Comparison of ENCODE assay signal across 17 cellular contexts in genomic region chr9:129362287-129363098, GRCh38.
DNase-seq lines count a peak whose midpoint lies in the region; ATAC-seq, FAIRE-seq and TF ChIP-seq lines count a peak whose summit lies in the region.
"Had no signal": no experiment of that assay in that cellular context is flagged by ENCODE, and none has a peak within 500 bp of the region (broad histone marks: within the 10 kb centered on the region; RNA-seq: fewer than 3 reads in every experiment).

No MANE protein-coding gene starts in this region.

- no peak overlapping the region for H2AFZ ChIP-seq in K562 (ENCODE audit: low read depth, low read length)

- H3K4me2 ChIP-seq in K562 (ENCODE audit: insufficient read depth, low read length), result no peak overlapping the region

- no peak overlapping the region for H3K4me3 Mint-ChIP-seq in T-helper 17 cell
- H3K4me3 Mint-ChIP-seq: activated CD8-positive, alpha-beta memory T cell treated with anti-CD3 and anti-CD28 coated beads, Interleukin-2, amount 10 ng/mL, durations not matched to agents 7 days and 5 days; stimulated activated naive B cell treated with anti-CD40 and anti-IgM and Interleukin-4, amounts not matched to agents 10 μg/mL and 1 μg/mL and 100 μg/mL, for 72 hours had no signal

- no peak overlapping the region for H3K27ac Mint-ChIP-seq in T-helper 17 cell
- H3K27ac Mint-ChIP-seq: activated CD8-positive, alpha-beta memory T cell treated with anti-CD3 and anti-CD28 coated beads, Interleukin-2, amount 10 ng/mL, durations not matched to agents 7 days and 5 days; activated naive CD4-positive, alpha-beta T cell treated with anti-CD3 and anti-CD28 coated beads, Interleukin-2, amount 50 U/mL, for 72 hours; stimulated activated naive B cell treated with anti-CD40 and anti-IgM and Interleukin-4, amounts not matched to agents 10 μg/mL and 1 μg/mL and 100 μg/mL, for 72 hours had no signal

- no peaks in the 10 kb centered on the region for H3K36me3 Mint-ChIP-seq in T-helper 17 cell (ENCODE audit: low read depth)
- H3K36me3 Mint-ChIP-seq: activated CD8-positive, alpha-beta memory T cell treated with anti-CD3 and anti-CD28 coated beads, Interleukin-2, amount 10 ng/mL, durations not matched to agents 7 days and 5 days; activated naive CD4-positive, alpha-beta T cell treated with anti-CD3 and anti-CD28 coated beads, Interleukin-2, amount 50 U/mL, for 72 hours; stimulated activated naive B cell treated with anti-CD40 and anti-IgM and Interleukin-4, amounts not matched to agents 10 μg/mL and 1 μg/mL and 100 μg/mL, for 72 hours had no signal

- H3K36me3 ChIP-seq in BE2C (no peaks in the 10 kb centered on the region), K562 (ENCODE audit: control insufficient read depth, insufficient read depth, low read length) (no peaks in the 10 kb centered on the region), right lobe of liver (no peaks in the 10 kb centered on the region), tibial nerve (no peaks in the 10 kb centered on the region)
- H3K36me3 ChIP-seq: esophagus squamous epithelium had no signal

- H3K27me3 ChIP-seq in BE2C, result no peaks in the 10 kb centered on the region
- peaks cover 0 to 23% of the 10 kb centered on the region in 2 experiments; a peak in 2 of 5 replicates for H3K27me3 ChIP-seq in K562 (ENCODE audit: control insufficient read depth in 2 of 2, insufficient read depth in 2 of 2, low read length in 2 of 2)
- H3K27me3 ChIP-seq in right lobe of liver, result no peaks in the 10 kb centered on the region
- no peaks in the 10 kb centered on the region for H3K27me3 ChIP-seq in tibial nerve
- H3K27me3 ChIP-seq: esophagus squamous epithelium had no signal

- no peak for FAIRE-seq in K562 (lab: Jason Lieb, UNC)

- H3K79me2 ChIP-seq in K562 (ENCODE audit: control insufficient read depth, insufficient read depth, low read length), result no peaks in the 10 kb centered on the region

- in situ Hi-C loops in K562 (cut with MboI), result no loop called here

- TF ChIP-seq EP300 in K562 (IDR thresholded peaks at IDR 0.05; ENCODE audit: low read length) (no peak), tibial nerve (IDR thresholded peaks at IDR 0.05) (no peak)

- POLR2A ChIA-PET in K562 (lab: Yijun Ruan, JAX), result interaction anchor here (0.7 kb wide), 1 partner anchor 83 kb away, joined by 3 read pairs; no protein-coding TSS in a partner anchor

- H3K9ac ChIP-seq in K562 (ENCODE audit: insufficient read depth in 1 of 2, low read depth in 2 of 2, low read length in 2 of 2), result peak overlapping the region in 1 of 2 experiments; percentile 20; a peak in 1 of 4 replicates

- TF ChIP-seq POLR2A in K562 (conservative IDR thresholded peaks at IDR 0.05), result no peak
- no peak for TF ChIP-seq POLR2A in right lobe of liver (IDR thresholded peaks at IDR 0.05)
- no peak for TF ChIP-seq POLR2A in tibial nerve (IDR thresholded peaks at IDR 0.05)

- WGBS in K562 (ENCODE audit: insufficient coverage, low coverage, missing lambda C conversion rate), result 32% methylated on average over 15 of the region's 15 CpGs
- 36% methylated on average over 14 of the region's 15 CpGs for WGBS in right lobe of liver (ENCODE audit: insufficient coverage, low coverage, low lambda C conversion rate, missing lambda C conversion rate)
- 59 to 65% methylated on average over 15 of the region's 15 CpGs for WGBS in tibial nerve, 2 donors

- H3K27me3 Mint-ChIP-seq in T-helper 17 cell, result peaks cover 17% of the 10 kb centered on the region

- CTCF ChIA-PET in K562 (lab: Yijun Ruan, JAX; ENCODE audit: low intra/inter-chr PET ratio), result no interaction called here

- no TSS peak for BruUV-seq in K562 (replicated peaks; lab: Mats Ljungman, UMichigan)

- H3K9me3 ChIP-seq in BE2C (no peaks in the 10 kb centered on the region), K562 (replicated peaks; ENCODE audit: control insufficient read depth, insufficient read depth, low read depth, low read length) (no peaks in the 10 kb centered on the region), right lobe of liver (no peaks in the 10 kb centered on the region), tibial nerve (no peaks in the 10 kb centered on the region), T-helper 17 cell (ENCODE audit: control insufficient read depth, low read length, poor library complexity, severe bottlenecking) (no peaks in the 10 kb centered on the region)
- H3K9me3 ChIP-seq: esophagus squamous epithelium, mucosa of descending colon had no signal

- H3K4me3 ChIP-seq in BE2C (ENCODE audit: low read depth, low read length) (no peak overlapping the region), K562 (no peak overlapping the region), right lobe of liver (no peak overlapping the region), tibial nerve (no peak overlapping the region)
- H3K4me3 ChIP-seq: esophagus squamous epithelium, mucosa of descending colon had no signal

- TF ChIP-seq RAD21 in K562 (CRISPR knock-in tag; conservative IDR thresholded peaks at IDR 0.05 in 1 of 2, IDR thresholded peaks at IDR 0.05 in 1 of 2), result peak in 1 of 2 experiments; percentile 37; a peak in 2 of 4 replicates

- no peak overlapping the region for H3K27ac ChIP-seq in K562 (ENCODE audit: extremely low read depth, low read depth, low read length)
- no peak overlapping the region for H3K27ac ChIP-seq in right lobe of liver
- no peak overlapping the region for H3K27ac ChIP-seq in tibial nerve

- no peaks in the 10 kb centered on the region for H4K20me1 ChIP-seq in K562 (replicated peaks; ENCODE audit: control insufficient read depth, insufficient read depth, low read length)

- H3K9me1 ChIP-seq in K562 (ENCODE audit: control insufficient read depth, insufficient read depth, low read length), result no peaks in the 10 kb centered on the region

- DNase-seq in BE2C (peak; percentile 72), GM19238 (ENCODE audit: insufficient read length, low spot score) (peak; percentile 40), K562 (ENCODE audit: extremely low read depth in 1 of 4, low spot score in 3 of 4) (no peak), right lobe of liver (peak in 1 of 3 donors; percentile 44), NCI-H2029 treated with DMSO at 0.1 percent for 48 hours (lab: John Stamatoyannopoulos, UW) (no peak), tibial nerve (ENCODE audit: low spot score in 2 of 2) (no peak), T-helper 17 cell (no peak)
- DNase-seq: activated CD8-positive, alpha-beta memory T cell treated with anti-CD3 and anti-CD28 coated beads, Interleukin-2, amount 10 ng/mL, durations not matched to agents 7 days and 5 days; AML-193; esophagus squamous epithelium; GF-D8; mucosa of descending colon; NCI-H2171; stimulated activated CD4-positive, alpha-beta T cell treated with anti-CD3 and anti-CD28 coated beads, Interleukin-2, amount 100 ng/mL, for 48 hours; stimulated activated naive B cell treated with anti-CD40 and anti-IgM and Interleukin-4, amounts not matched to agents 10 μg/mL and 1 μg/mL and 100 μg/mL, for 72 hours had no signal

- TF ChIP-seq CTCF in BE2C (IDR thresholded peaks at IDR 0.05; ENCODE audit: low read depth, low read length) (peak; percentile 48), K562 (IDR thresholded peaks at IDR 0.05 in 2 of 3, conservative IDR thresholded peaks at IDR 0.05 in 1 of 3; ENCODE audit: insufficient read depth in 2 of 3, low read depth in 1 of 3, low read length in 3 of 3) (0 out of 6 replicates have a peak, but pooled peaks have one; percentile 4 to 27 (median 14)), right lobe of liver (IDR thresholded peaks at IDR 0.05) (no peak), tibial nerve (IDR thresholded peaks at IDR 0.05) (no peak)

- intact Hi-C loops in K562 (cut with micrococcal nuclease) (no loop called here), right lobe of liver (cut with DNase I) (no loop called here)

- H3K4me1 Mint-ChIP-seq in T-helper 17 cell, result peaks cover 2% of the 10 kb centered on the region

- peaks cover 6% of the 10 kb centered on the region for H3K4me1 ChIP-seq in BE2C
- H3K4me1 ChIP-seq in K562 (replicated peaks in 1 of 2; ENCODE audit: control insufficient read depth in 2 of 2, insufficient read depth in 2 of 2, low read length in 2 of 2), result peaks cover 0 to 21% of the 10 kb centered on the region in 2 experiments; a peak in 2 of 5 replicates
- H3K4me1 ChIP-seq in right lobe of liver, result peaks cover 0 to 4% (median 2%) of the 10 kb centered on the region in 4 donors
- H3K4me1 ChIP-seq in tibial nerve, result no peaks in the 10 kb centered on the region

- ATAC-seq in K562 (peak; percentile 52), right lobe of liver (peak in 3 of 4 donors; percentile 39 to 47 (median 39)), T-helper 17 cell (no peak), HG02852 (IDR thresholded peaks at IDR 0.05; ENCODE audit: unreplicated experiment) (no peak)
- ATAC-seq: activated CD8-positive, alpha-beta memory T cell treated with anti-CD3 and anti-CD28 coated beads, Interleukin-2, amount 10 ng/mL, durations not matched to agents 7 days and 5 days; activated naive CD4-positive, alpha-beta T cell treated with anti-CD3 and anti-CD28 coated beads, Interleukin-2, amount 50 U/mL, for 72 hours; mucosa of descending colon had no signal

TF ChIP-seq in K562, 482 proteins besides CTCF, POLR2A, EP300 and RAD21:
- no peak for TF ChIP-seq SRSF1 (IDR thresholded peaks at IDR 0.05; ENCODE audit: low read depth, low read length)
- TF ChIP-seq TFAP4 (CRISPR knock-in tag; IDR thresholded peaks at IDR 0.05; ENCODE audit: borderline replicate concordance), result peak; percentile 34; the same call in 1 of the 2 replicates
- TF ChIP-seq, protein P1, sequence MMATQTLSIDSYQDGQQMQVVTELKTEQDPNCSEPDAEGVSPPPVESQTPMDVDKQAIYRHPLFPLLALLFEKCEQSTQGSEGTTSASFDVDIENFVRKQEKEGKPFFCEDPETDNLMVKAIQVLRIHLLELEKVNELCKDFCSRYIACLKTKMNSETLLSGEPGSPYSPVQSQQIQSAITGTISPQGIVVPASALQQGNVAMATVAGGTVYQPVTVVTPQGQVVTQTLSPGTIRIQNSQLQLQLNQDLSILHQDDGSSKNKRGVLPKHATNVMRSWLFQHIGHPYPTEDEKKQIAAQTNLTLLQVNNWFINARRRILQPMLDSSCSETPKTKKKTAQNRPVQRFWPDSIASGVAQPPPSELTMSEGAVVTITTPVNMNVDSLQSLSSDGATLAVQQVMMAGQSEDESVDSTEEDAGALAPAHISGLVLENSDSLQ (IDR thresholded peaks at IDR 0.05), result peak; percentile 35; the same call in 1 of the 2 replicates
- TF ChIP-seq ZNF589 (CRISPR knock-in tag; IDR thresholded peaks at IDR 0.05; ENCODE audit: low read depth), result no peak
- peak; percentile 28 to 47; a peak in 2 of 4 replicates for TF ChIP-seq NRF1 (conservative IDR thresholded peaks at IDR 0.05 in 1 of 2, IDR thresholded peaks at IDR 0.05 in 1 of 2)
TF ChIP-seq in K562: peak in this region for 3.

Comparison
In these comparisons a context has a peak if more than half of its experiments do, and no peak if none do; other contexts are left out.
1. DNase-seq: peak in BE2C (single experiment) and GM19238 (single experiment); none in K562 (0 of 4), NCI-H2029 treated with DMSO at 0.1 percent for 48 hours (single experiment), tibial nerve (0 of 2) and T-helper 17 cell (0 of 3).
2. CTCF ChIP-seq: peak in BE2C (single experiment) and K562 (3 of 3); none in right lobe of liver (0 of 4) and tibial nerve (0 of 5).
3. ATAC-seq: peak in K562 (single experiment) and right lobe of liver (3 of 4); none in T-helper 17 cell (single experiment) and HG02852 (single experiment).